In genomic region chr14:61561657-61562276, GRCh38 we compare ENCODE assay signal across 1 cellular context.
TF ChIP-seq lines count a peak whose summit lies in the region.

No MANE protein-coding gene starts in this region.

TF ChIP-seq in HepG2, 621 proteins besides CTCF, POLR2A, EP300 and RAD21 (continued from another document and continues in another):
- TF ChIP-seq ARNT2 (CRISPR knock-in tag; IDR thresholded peaks at IDR 0.05; ENCODE audit: low read depth) = peak; percentile 50; the same call in 1 of the 2 replicates
- 0 out of 2 replicates have a peak, but pooled peaks have one; percentile 52 for TF ChIP-seq ZNF136 (CRISPR knock-in tag; IDR thresholded peaks at IDR 0.05; ENCODE audit: low read depth)
- peak; percentile 83 for TF ChIP-seq PHF21A (CRISPR knock-in tag; IDR thresholded peaks at IDR 0.05)
- TF ChIP-seq BCL6 (CRISPR knock-in tag; IDR thresholded peaks at IDR 0.05) = peak; percentile 74
- peak; percentile 72 for TF ChIP-seq HOXA3 (CRISPR knock-in tag; IDR thresholded peaks at IDR 0.05)
- TF ChIP-seq ZBED4 (CRISPR knock-in tag; IDR thresholded peaks at IDR 0.05; ENCODE audit: borderline replicate concordance) = no peak
- TF ChIP-seq ZNF605 (CRISPR knock-in tag; IDR thresholded peaks at IDR 0.05) = peak; percentile 69; the same call in 1 of the 2 replicates
- no peak for TF ChIP-seq ZBTB1 (CRISPR knock-in tag; IDR thresholded peaks at IDR 0.05; ENCODE audit: borderline replicate concordance)
- no peak for TF ChIP-seq ZBTB38 (CRISPR knock-in tag; IDR thresholded peaks at IDR 0.05)
- no peak for TF ChIP-seq ZNF546 (CRISPR knock-in tag; conservative IDR thresholded peaks at IDR 0.05)
- TF ChIP-seq ZFP1 (CRISPR knock-in tag; IDR thresholded peaks at IDR 0.05) = no peak
- no peak for TF ChIP-seq MBD4 (IDR thresholded peaks at IDR 0.05; ENCODE audit: borderline replicate concordance, low read length)
- peak; percentile 76 for TF ChIP-seq PAXIP1 (CRISPR knock-in tag; conservative IDR thresholded peaks at IDR 0.05)
- TF ChIP-seq MYNN (CRISPR knock-in tag; IDR thresholded peaks at IDR 0.05; ENCODE audit: low read depth) = no peak
- peak; percentile 94 for TF ChIP-seq NCOA2 (CRISPR knock-in tag; IDR thresholded peaks at IDR 0.05)
- TF ChIP-seq FOSL1 (CRISPR knock-in tag; IDR thresholded peaks at IDR 0.05; ENCODE audit: borderline replicate concordance) = peak; percentile 35; the same call in 1 of the 2 replicates
- TF ChIP-seq ZNF503 (CRISPR knock-in tag; IDR thresholded peaks at IDR 0.05) = no peak
- no peak; the same call in 1 of the 2 replicates for TF ChIP-seq ZNF761 (CRISPR knock-in tag; conservative IDR thresholded peaks at IDR 0.05)
- TF ChIP-seq ZNF451 (CRISPR knock-in tag; IDR thresholded peaks at IDR 0.05) = no peak
- no peak for TF ChIP-seq HOXA9 (CRISPR knock-in tag; IDR thresholded peaks at IDR 0.05; ENCODE audit: borderline replicate concordance)
- no peak for TF ChIP-seq HNF4G (IDR thresholded peaks at IDR 0.05; ENCODE audit: borderline replicate concordance, low read depth, low read length)
- no peak for TF ChIP-seq HNF4G (CRISPR knock-in tag; IDR thresholded peaks at IDR 0.05; ENCODE audit: borderline replicate concordance, low read depth)
- 0 out of 2 replicates have a peak, but pooled peaks have one; percentile 22 for TF ChIP-seq ZNF691 (CRISPR knock-in tag; IDR thresholded peaks at IDR 0.05; ENCODE audit: borderline replicate concordance, low read depth)
- TF ChIP-seq ZNF646 (CRISPR knock-in tag; IDR thresholded peaks at IDR 0.05) = no peak; the same call in 1 of the 2 replicates
- TF ChIP-seq ATF7 (IDR thresholded peaks at IDR 0.05) = no peak
- no peak for TF ChIP-seq ATF7 (CRISPR knock-in tag; IDR thresholded peaks at IDR 0.05)
- peak; percentile 52 for TF ChIP-seq YY1 (IDR thresholded peaks at IDR 0.05; ENCODE audit: insufficient read depth, insufficient replicate concordance, low read depth, low read length)
- TF ChIP-seq PRPF4 (IDR thresholded peaks at IDR 0.05; ENCODE audit: low read depth, low read length, poor library complexity, severe bottlenecking) = no peak
- TF ChIP-seq GTF2F1 (IDR thresholded peaks at IDR 0.05; ENCODE audit: low read length) = no peak
- no peak for TF ChIP-seq ZBTB3 (CRISPR knock-in tag; IDR thresholded peaks at IDR 0.05; ENCODE audit: borderline replicate concordance, low read depth)
- no peak for TF ChIP-seq CERS6 (CRISPR knock-in tag; IDR thresholded peaks at IDR 0.05)
- no peak for TF ChIP-seq PHB2 (IDR thresholded peaks at IDR 0.05; ENCODE audit: partially characterized antibody)
- no peak for TF ChIP-seq ZNF672 (CRISPR knock-in tag; IDR thresholded peaks at IDR 0.05)
- peak; percentile 79; the same call in 1 of the 2 replicates for TF ChIP-seq SMAD3 (CRISPR knock-in tag; IDR thresholded peaks at IDR 0.05)
- TF ChIP-seq ZBTB26 (CRISPR knock-in tag; IDR thresholded peaks at IDR 0.05; ENCODE audit: borderline replicate concordance) = no peak
- no peak for TF ChIP-seq NFE2L2 (IDR thresholded peaks at IDR 0.05; ENCODE audit: low read length)
- TF ChIP-seq XRCC5 (optimal IDR thresholded peaks at IDR 0.05; ENCODE audit: low read length) = no peak
